Comparison of ENCODE assay signal across 15 cellular contexts in the genomic region with DNA sequence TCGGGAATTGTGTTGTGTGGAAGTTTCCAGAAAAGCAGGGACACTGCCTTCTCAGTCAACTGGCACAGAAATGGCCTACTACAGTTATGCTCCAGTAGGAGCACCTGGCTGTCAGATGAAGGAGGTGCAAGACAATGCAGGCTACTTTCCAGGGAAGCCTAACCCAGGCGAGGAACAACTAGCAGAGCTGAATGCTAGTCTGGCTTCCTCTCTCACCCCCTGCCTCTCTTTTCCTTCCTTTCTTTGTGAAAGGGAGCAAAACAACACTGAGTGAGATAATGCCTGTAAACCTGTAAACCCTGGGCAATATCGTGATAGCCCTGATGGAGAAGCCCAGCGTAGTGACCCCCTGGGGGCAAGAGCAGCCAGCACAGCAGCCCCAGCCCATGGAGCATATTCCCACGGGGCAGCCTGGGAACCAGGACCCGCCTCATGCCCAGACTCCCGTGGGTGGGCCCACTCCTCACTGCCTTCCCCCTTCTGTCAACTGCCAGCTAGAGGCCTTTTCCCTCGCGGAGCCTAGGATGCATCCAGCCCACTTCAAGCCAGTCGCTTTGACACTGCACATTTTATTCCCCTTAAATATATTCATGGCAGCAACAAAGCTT.
DNase-seq lines count a peak whose midpoint lies in the region; ATAC-seq, FAIRE-seq and TF ChIP-seq lines count a peak whose summit lies in the region.
"Had no signal": no experiment of that assay in that cellular context is flagged by ENCODE, and none has a peak within 500 bp of the region (broad histone marks: within the 10 kb centered on the region; RNA-seq: fewer than 3 reads in every experiment).

No MANE protein-coding gene starts in this region.

- H3K79me2 ChIP-seq in H9 (ENCODE audit: insufficient read depth, low read length) (no peaks in the 10 kb centered on the region), H1 (ENCODE audit: control insufficient read depth in 1 of 2, insufficient read depth in 2 of 2, low read length in 2 of 2) (no peaks in the 10 kb centered on the region)

- H3K18ac ChIP-seq in H9 (ENCODE audit: insufficient read length, low read depth, low read length), result no peak overlapping the region
- no peak overlapping the region for H3K18ac ChIP-seq in H1 (ENCODE audit: extremely low read depth, low read length)

- peaks cover under 1 to 7% of the 10 kb centered on the region in 2 experiments; a peak in 3 of 5 replicates for H3K9me3 Mint-ChIP-seq in H9
- H3K9me3 Mint-ChIP-seq in stimulated activated effector memory CD8-positive, alpha-beta T cell treated with anti-CD3 and anti-CD28 coated beads, Interleukin-12 subunit alpha, Interleukin-12 subunit beta, amount 100 ng/mL, for 72 hours, result no peaks in the 10 kb centered on the region
- H3K9me3 Mint-ChIP-seq in stimulated activated naive B cell treated with anti-CD40 and anti-IgM and Interleukin-4, amounts not matched to agents 10 μg/mL and 1 μg/mL and 100 μg/mL, for 72 hours, result peaks cover 0 to 2% of the 10 kb centered on the region in 2 donors
- H3K9me3 Mint-ChIP-seq: CD8-positive, alpha-beta memory T cell had no signal

- no peak overlapping the region for H2AK5ac ChIP-seq in H9 (ENCODE audit: insufficient read length, low read length)
- no peak overlapping the region for H2AK5ac ChIP-seq in H1 (ENCODE audit: low read depth, low read length)

- H2BK20ac ChIP-seq in H9 (ENCODE audit: low read depth, low read length, poor library complexity, severe bottlenecking), result no peak overlapping the region
- no peak overlapping the region for H2BK20ac ChIP-seq in H1 (ENCODE audit: low read length)

- H4K20me1 ChIP-seq in H9 (ENCODE audit: control insufficient read depth, insufficient read depth, insufficient read length), result no peaks in the 10 kb centered on the region
- H4K20me1 ChIP-seq in H1 (replicated peaks in 1 of 2; ENCODE audit: control insufficient read depth in 1 of 2, insufficient read depth in 2 of 2, low read length in 2 of 2), result no peaks in the 10 kb centered on the region

- H2AFZ ChIP-seq in H9 (ENCODE audit: low read length) (no peak overlapping the region), H1 (ENCODE audit: low read length) (0 out of 2 replicates have a peak overlapping the region, but pooled peaks have one; percentile 29)

- DNase-seq in H9 (peak; percentile 43), H1 (ENCODE audit: low read depth in 1 of 2, low spot score in 2 of 2) (peak in 1 of 2 experiments; percentile 49), lung microvascular endothelial cell (ENCODE audit: low read depth in 2 of 2) (peak; percentile 12 to 49), GM19239 (ENCODE audit: insufficient read length, low spot score) (no peak)
- no peak for DNase-seq in stimulated activated effector memory CD8-positive, alpha-beta T cell treated with anti-CD3 and anti-CD28 coated beads, Interleukin-12 subunit alpha, Interleukin-12 subunit beta, amount 100 ng/mL, for 72 hours (ENCODE audit: low spot score in 2 of 2)
- DNase-seq in stimulated activated naive B cell treated with anti-CD40 and anti-IgM and Interleukin-4, amounts not matched to agents 10 μg/mL and 1 μg/mL and 100 μg/mL, for 72 hours, result no peak
- DNase-seq: CD8-positive, alpha-beta memory T cell; NCI-H1436 treated with DMSO at 0.1 percent for 48 hours; NCI-H345; NCI-H526 treated with DMSO at 0.1 percent for 48 hours; OCI-M1; RPMI8226 had no signal

- H2BK5ac ChIP-seq in H9 (ENCODE audit: insufficient read length, low read length), result no peak overlapping the region
- no peak overlapping the region for H2BK5ac ChIP-seq in H1 (ENCODE audit: low read depth, low read length)

- peaks cover 0 to 6% (median 0%) of the 10 kb centered on the region in 3 experiments; a peak in 2 of 7 replicates for H3K36me3 Mint-ChIP-seq in H9 (ENCODE audit: insufficient read depth in 1 of 3, low read depth in 3 of 3)
- no peaks in the 10 kb centered on the region for H3K36me3 Mint-ChIP-seq in stimulated activated effector memory CD8-positive, alpha-beta T cell treated with anti-CD3 and anti-CD28 coated beads, Interleukin-12 subunit alpha, Interleukin-12 subunit beta, amount 100 ng/mL, for 72 hours
- no peaks in the 10 kb centered on the region for H3K36me3 Mint-ChIP-seq in stimulated activated naive B cell treated with anti-CD40 and anti-IgM and Interleukin-4, amounts not matched to agents 10 μg/mL and 1 μg/mL and 100 μg/mL, for 72 hours
- H3K36me3 Mint-ChIP-seq: CD8-positive, alpha-beta memory T cell had no signal

- H3K79me1 ChIP-seq in H9 (ENCODE audit: insufficient read depth, low read depth, low read length, poor library complexity, severe bottlenecking), result no peaks in the 10 kb centered on the region
- H3K79me1 ChIP-seq in H1 (ENCODE audit: low read depth, low read length), result no peaks in the 10 kb centered on the region

- H3K9ac ChIP-seq in H9 (ENCODE audit: extremely low read depth, insufficient read length, low read length) (no peak overlapping the region), H1 (replicated peaks in 1 of 4; ENCODE audit: extremely low read depth in 1 of 4, low read depth in 3 of 4, low read length in 3 of 4) (no peak overlapping the region)

- H3K27me3 ChIP-seq in H9 (ENCODE audit: insufficient read depth, low read length), result no peaks in the 10 kb centered on the region
- H3K27me3 ChIP-seq in H1 (replicated peaks in 1 of 4; ENCODE audit: control insufficient read depth in 3 of 4, extremely low read depth in 1 of 4, insufficient read depth in 3 of 4, low read length in 3 of 4), result no peaks in the 10 kb centered on the region

- H4K91ac ChIP-seq in H9 (ENCODE audit: insufficient read length, low read depth, low read length) (no peak overlapping the region), H1 (replicated peaks; ENCODE audit: insufficient read length, low read length) (no peak overlapping the region)

- H2BK120ac ChIP-seq in H9 (ENCODE audit: low read depth, low read length, poor library complexity, severe bottlenecking) (no peak overlapping the region), H1 (replicated peaks; ENCODE audit: low read depth, low read length) (no peak overlapping the region)

- peak; percentile 71 for FAIRE-seq in H1 (lab: Jason Lieb, UNC)
- no peak for FAIRE-seq in GM19239 (lab: Jason Lieb, UNC)
- FAIRE-seq: HTR-8/SVneo had no signal

- TF ChIP-seq CTCF in H9 (conservative IDR thresholded peaks at IDR 0.05) (peak; percentile 32), H1 (IDR thresholded peaks at IDR 0.05; ENCODE audit: control extremely low read depth in 1 of 3, insufficient read depth in 1 of 3, low read depth in 1 of 3, low read length in 3 of 3) (peak in 2 of 3 experiments; percentile 12 to 36; a peak in 2 of 4 replicates)

- H2BK12ac ChIP-seq in H9 (ENCODE audit: insufficient read length, low read depth, low read length) (no peak overlapping the region), H1 (ENCODE audit: low read depth, low read length) (no peak overlapping the region; the same call in 1 of the 2 replicates)

- H3K23me2 ChIP-seq in H9 (ENCODE audit: insufficient read length, low read depth, low read length, poor library complexity, severe bottlenecking) (no peaks in the 10 kb centered on the region), H1 (ENCODE audit: low read depth, low read length) (no peaks in the 10 kb centered on the region)

- peaks cover 32 to 39% of the 10 kb centered on the region in 2 experiments for H3K4me1 Mint-ChIP-seq in H9
- H3K4me1 Mint-ChIP-seq in stimulated activated effector memory CD8-positive, alpha-beta T cell treated with anti-CD3 and anti-CD28 coated beads, Interleukin-12 subunit alpha, Interleukin-12 subunit beta, amount 100 ng/mL, for 72 hours, result peaks cover 45% of the 10 kb centered on the region
- H3K4me1 Mint-ChIP-seq in stimulated activated naive B cell treated with anti-CD40 and anti-IgM and Interleukin-4, amounts not matched to agents 10 μg/mL and 1 μg/mL and 100 μg/mL, for 72 hours, result no peaks in the 10 kb centered on the region
- H3K4me1 Mint-ChIP-seq: B cell had no signal

- no peaks in the 10 kb centered on the region for H3K36me3 ChIP-seq in H1 (ENCODE audit: control insufficient read depth in 2 of 4, insufficient read depth in 4 of 4, low read length in 3 of 4)

- no peak for TF ChIP-seq EP300 in H1 (IDR thresholded peaks at IDR 0.05; ENCODE audit: borderline replicate concordance in 1 of 2, low read depth in 2 of 2, low read length in 2 of 2)

- H3K4me2 ChIP-seq in H9 (ENCODE audit: insufficient read depth, insufficient read length, low read length), result no peak overlapping the region
- H3K4me2 ChIP-seq in H1 (ENCODE audit: insufficient read depth in 1 of 2, low read depth in 2 of 2, low read length in 2 of 2), result no peak overlapping the region

- TF ChIP-seq POLR2A in H1 (IDR thresholded peaks at IDR 0.05; ENCODE audit: control extremely low read depth in 1 of 2, low read depth in 2 of 2, low read length in 2 of 2), result no peak

- 0 out of 8 replicates have a peak overlapping the region, but pooled peaks of 1 of the 4 experiments have one; percentile 5 for H3K4me3 ChIP-seq in H1 (ENCODE audit: extremely low read depth in 1 of 4, insufficient read depth in 2 of 4, low read depth in 3 of 4, low read length in 4 of 4)

- H4K8ac ChIP-seq in H9 (replicated peaks; ENCODE audit: insufficient read length, low read depth, low read length) (no peak overlapping the region), H1 (ENCODE audit: extremely low read depth, insufficient read depth, low read length) (no peak overlapping the region)

- H3K23ac ChIP-seq in H9 (ENCODE audit: insufficient read length, low read depth, low read length), result no peak overlapping the region
- no peak overlapping the region for H3K23ac ChIP-seq in H1 (ENCODE audit: insufficient read length)

- no peak overlapping the region for H3K14ac ChIP-seq in H9 (ENCODE audit: insufficient read depth, low read length)
- no peak overlapping the region for H3K14ac ChIP-seq in H1 (ENCODE audit: insufficient read length)

- H3K56ac ChIP-seq in H9 (ENCODE audit: insufficient read length, low read depth, low read length) (no peak overlapping the region), H1 (replicated peaks; ENCODE audit: insufficient read length, low read depth, low read length) (no peak overlapping the region)

- H3K27ac Mint-ChIP-seq in H9, result peak overlapping the region; percentile 62 to 80 (median 75); a peak in 3 of 7 replicates
- peak overlapping the region; percentile 38 for H3K27ac Mint-ChIP-seq in stimulated activated effector memory CD8-positive, alpha-beta T cell treated with anti-CD3 and anti-CD28 coated beads, Interleukin-12 subunit alpha, Interleukin-12 subunit beta, amount 100 ng/mL, for 72 hours
- H3K27ac Mint-ChIP-seq in stimulated activated naive B cell treated with anti-CD40 and anti-IgM and Interleukin-4, amounts not matched to agents 10 μg/mL and 1 μg/mL and 100 μg/mL, for 72 hours, result no peak overlapping the region
- H3K27ac Mint-ChIP-seq: B cell had no signal

- H3K4ac ChIP-seq in H9 (ENCODE audit: low read depth, low read length) (no peak overlapping the region), H1 (replicated peaks; ENCODE audit: insufficient read length, low read depth, low read length) (no peak overlapping the region)

- no peak overlapping the region for H3T11ph ChIP-seq in H9 (ENCODE audit: low read length)

- no CpG with 5 or more reads among the region's 10 CpGs for WGBS in H9 (ENCODE audit: extremely low coverage, insufficient read length, low lambda C conversion rate)
- WGBS in H1 (ENCODE audit: extremely low coverage in 1 of 2, insufficient coverage in 1 of 2, insufficient read length in 1 of 2, insufficient replicate concordance in 2 of 2, low coverage in 1 of 2, low lambda C conversion rate in 2 of 2, missing lambda C conversion rate in 1 of 2), 2 experiments, result 64% methylated on average over 10 of the region's 10 CpGs; no CpG with 5 or more reads in 1 of the 2 experiments

- POLR2A ChIA-PET in H1 (lab: Charles Lee; ENCODE audit: partially characterized antibody), result interaction anchor here (1.0 kb wide), 1 partner anchor 341 kb away, joined by 3 read pairs; no protein-coding TSS in a partner anchor

- peak in 1 of 2 experiments; percentile 11; a peak in 1 of 4 replicates for TF ChIP-seq RAD21 in H1 (IDR thresholded peaks at IDR 0.05 in 1 of 2, conservative IDR thresholded peaks at IDR 0.05 in 1 of 2; ENCODE audit: low read depth in 2 of 2, low read length in 2 of 2)

- H2BK15ac ChIP-seq in H9 (ENCODE audit: low read depth, low read length) (no peak overlapping the region), H1 (ENCODE audit: low read length) (no peak overlapping the region)

- CTCF ChIA-PET in H1 (lab: Charles Lee; ENCODE audit: partially characterized antibody), result interaction anchor here (0.6 to 3.0 kb wide), 10 partner anchors 10 to 207 kb away, joined by 3 to 14 read pairs (median 3); partner anchors contain the start of gene NMS

- peaks cover 3% of the 10 kb centered on the region for H3K27me3 Mint-ChIP-seq in H9 (ENCODE audit: low read depth)
- H3K27me3 Mint-ChIP-seq in stimulated activated naive B cell treated with anti-CD40 and anti-IgM and Interleukin-4, amounts not matched to agents 10 μg/mL and 1 μg/mL and 100 μg/mL, for 72 hours, result peaks cover 51 to 52% of the 10 kb centered on the region in 2 donors

- no peak overlapping the region; a peak in 1 of 5 replicates for H3K4me3 Mint-ChIP-seq in H9
- H3K4me3 Mint-ChIP-seq in stimulated activated effector memory CD8-positive, alpha-beta T cell treated with anti-CD3 and anti-CD28 coated beads, Interleukin-12 subunit alpha, Interleukin-12 subunit beta, amount 100 ng/mL, for 72 hours, result peak overlapping the region; percentile 34
- H3K4me3 Mint-ChIP-seq in stimulated activated naive B cell treated with anti-CD40 and anti-IgM and Interleukin-4, amounts not matched to agents 10 μg/mL and 1 μg/mL and 100 μg/mL, for 72 hours, result no peak overlapping the region
- H3K4me3 Mint-ChIP-seq: B cell had no signal

- H3K9me3 ChIP-seq in H9 (ENCODE audit: control insufficient read depth, low read depth, low read length), result no peaks in the 10 kb centered on the region
- H3K9me3 ChIP-seq in H1 (ENCODE audit: insufficient read depth in 2 of 2, low read depth in 1 of 2, low read length in 1 of 2), result no peaks in the 10 kb centered on the region

- H3K27ac ChIP-seq in H9 (ENCODE audit: insufficient read length, low read depth, low read length) (no peak overlapping the region), H1 (ENCODE audit: low read depth, low read length) (no peak overlapping the region)

- H4K5ac ChIP-seq in H9 (ENCODE audit: insufficient read length, low read depth, low read length), result no peak overlapping the region
- H4K5ac ChIP-seq in H1 (ENCODE audit: insufficient read length, low read depth, low read length), result no peak overlapping the region

- no peak for ATAC-seq in stimulated activated effector memory CD8-positive, alpha-beta T cell treated with anti-CD3 and anti-CD28 coated beads, Interleukin-12 subunit alpha, Interleukin-12 subunit beta, amount 100 ng/mL, for 72 hours
- no peak for ATAC-seq in stimulated activated naive B cell treated with anti-CD40 and anti-IgM and Interleukin-4, amounts not matched to agents 10 μg/mL and 1 μg/mL and 100 μg/mL, for 72 hours (replicated peaks)
- no peak for ATAC-seq in GM21576 (IDR thresholded peaks at IDR 0.05; ENCODE audit: unreplicated experiment)

- H3K4me1 ChIP-seq in H9 (ENCODE audit: insufficient read depth, low read length), result peaks cover 2% of the 10 kb centered on the region; the same call in 1 of the 2 replicates
- H3K4me1 ChIP-seq in H1 (replicated peaks in 1 of 4; ENCODE audit: control insufficient read depth in 3 of 4, insufficient read depth in 4 of 4, low read length in 3 of 4), result peaks cover 3 to 12% (median 6%) of the 10 kb centered on the region in 4 experiments

Comparison
In these comparisons a context has a peak if more than half of its experiments do, and no peak if none do; other contexts are left out.
1. DNase-seq: peak in H9 (single experiment) and lung microvascular endothelial cell (2 of 2); none in stimulated activated effector memory CD8-positive, alpha-beta T cell treated with anti-CD3 and anti-CD28 coated beads, Interleukin-12 subunit alpha, Interleukin-12 subunit beta, amount 100 ng/mL, for 72 hours (0 of 2), GM19239 (single experiment) and stimulated activated naive B cell treated with anti-CD40 and anti-IgM and Interleukin-4, amounts not matched to agents 10 μg/mL and 1 μg/mL and 100 μg/mL, for 72 hours (single experiment).